Comparison of ENCODE assay signal across 11 cellular contexts in the genomic region with DNA sequence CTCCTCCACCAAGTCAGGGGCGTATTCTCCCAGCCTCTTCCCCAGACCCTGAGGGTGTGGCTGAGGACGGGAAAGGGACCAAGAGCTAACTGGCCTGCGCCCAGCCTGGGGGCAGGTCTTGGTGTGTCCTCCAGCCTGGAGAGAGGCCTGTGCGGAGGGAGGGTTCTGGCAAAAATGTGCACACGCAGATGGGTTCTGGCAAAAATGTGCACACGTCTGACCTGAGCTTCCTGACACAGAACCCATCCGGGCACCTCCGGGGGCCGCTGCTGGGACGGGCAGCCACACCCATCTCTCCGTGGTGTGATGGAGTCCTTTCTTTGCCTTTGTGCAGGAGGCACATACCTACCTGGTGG. TPM values are rescaled to one million over a fixed set of nuclear protein-coding genes. Genes with fewer than 3 reads are reported as not detected.
DNase-seq lines count a peak whose midpoint lies in the region; ATAC-seq and TF ChIP-seq lines count a peak whose summit lies in the region.
"Had no signal": no experiment of that assay in that cellular context is flagged by ENCODE, and none has a peak within 500 bp of the region (broad histone marks: within the 10 kb centered on the region; RNA-seq: fewer than 3 reads in every experiment).

No MANE protein-coding gene starts in this region.

- H3K9me3 ChIP-seq in HUES48 (ENCODE audit: control insufficient read depth, insufficient read depth, low read length) (no peaks in the 10 kb centered on the region), mammary epithelial cell (replicated peaks; ENCODE audit: insufficient read depth, low read length) (peaks cover 4% of the 10 kb centered on the region), iPS DF 6.9 (ENCODE audit: control insufficient read depth, insufficient read depth, low read length) (no peaks in the 10 kb centered on the region), spleen (no peaks in the 10 kb centered on the region)

- DNase-seq in mammary epithelial cell: no peak
- DNase-seq in iPS DF 6.9 (ENCODE audit: low read depth, low spot score): no peak
- DNase-seq in sciatic nerve (ENCODE audit: low spot score): no peak
- DNase-seq in spleen: no peak
- no peak for DNase-seq in NOMO-1 (lab: John Stamatoyannopoulos, UW; ENCODE audit: unreplicated experiment in 2 of 2)
- DNase-seq in substantia nigra (lab: John Stamatoyannopoulos, UW): no peak
- DNase-seq: activated T-cell treated with anti-CD3 and anti-CD28 coated beads, Interleukin-2, amount 50 U/mL, for 72 hours; stimulated activated naive CD4-positive, alpha-beta T cell had no signal

- H3K27me3 ChIP-seq in HUES48 (ENCODE audit: control insufficient read depth, insufficient read depth, low read length) (peaks cover 15% of the 10 kb centered on the region), mammary epithelial cell (ENCODE audit: insufficient read depth, low read length) (no peaks in the 10 kb centered on the region), iPS DF 6.9 (ENCODE audit: control insufficient read depth, insufficient read depth, low read length) (no peaks in the 10 kb centered on the region), spleen (replicated peaks in 1 of 7) (peaks cover 0 to 50% (median 19%) of the 10 kb centered on the region in 7 donors)

- peaks cover 9% of the 10 kb centered on the region; the same call in 1 of the 2 replicates for H3K4me1 ChIP-seq in HUES48 (ENCODE audit: control insufficient read depth, insufficient read depth, low read length)
- peaks cover 32% of the 10 kb centered on the region for H3K4me1 ChIP-seq in mammary epithelial cell (ENCODE audit: insufficient read depth, low read length)
- H3K4me1 ChIP-seq in iPS DF 6.9 (ENCODE audit: control insufficient read depth, insufficient read depth, low read length): peaks cover 1% of the 10 kb centered on the region; the same call in 1 of the 2 replicates
- peaks cover 0 to 13% (median 0%) of the 10 kb centered on the region in 6 donors for H3K4me1 ChIP-seq in spleen

- H3K4me3 ChIP-seq in HUES48 (ENCODE audit: low read depth, low read length): peak overlapping the region; percentile 64
- peak overlapping the region in 2 of 3 experiments; percentile 25 to 42 for H3K4me3 ChIP-seq in mammary epithelial cell (replicated peaks in 1 of 3; ENCODE audit: insufficient read depth in 1 of 3, low read depth in 2 of 3, low read length in 3 of 3)
- H3K4me3 ChIP-seq in iPS DF 6.9 (ENCODE audit: low read length): peak overlapping the region; percentile 43; the same call in 1 of the 2 replicates
- H3K4me3 ChIP-seq in spleen: peak overlapping the region in 1 of 8 donors; percentile 22

- intact Hi-C loops in mammary epithelial cell (cut with micrococcal nuclease) (loop anchor here (1.0 kb wide), 1 partner anchor 48 kb away; no protein-coding TSS in a partner anchor), sciatic nerve (cut with DNase I) (no loop called here), spleen (cut with DNase I; ENCODE audit: low total_unique reads) (no loop called here)

- no TSS peak for BruUV-seq in mammary epithelial cell (replicated peaks; lab: Mats Ljungman, UMichigan)

- peak overlapping the region; percentile 74 for H2AFZ ChIP-seq in mammary epithelial cell (ENCODE audit: low read depth, low read length)

- H3K27ac ChIP-seq in HUES48 (ENCODE audit: low read depth, low read length) (no peak overlapping the region), mammary epithelial cell (ENCODE audit: insufficient read depth, low read depth, low read length) (peak overlapping the region; percentile 84), iPS DF 6.9 (ENCODE audit: low read length) (no peak overlapping the region), spleen (no peak overlapping the region), substantia nigra (ENCODE audit: low read depth, low read length, poor library complexity, severe bottlenecking) (no peak overlapping the region)

- 9% methylated on average over 11 of the region's 11 CpGs for WGBS in mammary epithelial cell (ENCODE audit: low coverage, missing lambda C conversion rate)
- no CpG with 5 or more reads among the region's 11 CpGs for WGBS in iPS DF 6.9 (ENCODE audit: insufficient coverage, insufficient read length)
- 32 to 58% (median 39%) methylated on average over 8 to 11 of the region's 11 CpGs for WGBS in spleen, 5 donors

- no peak for TF ChIP-seq CTCF in mammary epithelial cell (conservative IDR thresholded peaks at IDR 0.05 in 1 of 2, IDR thresholded peaks at IDR 0.05 in 1 of 2; ENCODE audit: extremely low read depth in 1 of 2, insufficient read depth in 1 of 2, low read depth in 1 of 2, low read length in 2 of 2)
- TF ChIP-seq CTCF in spleen (IDR thresholded peaks at IDR 0.05 in 8 of 11, conservative IDR thresholded peaks at IDR 0.05 in 3 of 11): no peak

- CTCF ChIA-PET in mammary epithelial cell (lab: Charles Lee; ENCODE audit: low non-redundant PET): interaction anchor here (0.5 to 0.7 kb wide), 7 partner anchors 12 to 1304 kb away, joined by 3 to 12 read pairs (median 5); no protein-coding TSS in a partner anchor

- H3K4me2 ChIP-seq in mammary epithelial cell (ENCODE audit: insufficient read depth, low read depth, low read length): peak overlapping the region; percentile 93

- in situ Hi-C loops in mammary epithelial cell (cut with MboI; ENCODE audit: low sequenced_read_pairs in 2 of 2): loop anchor here in 1 of 2 donors (10.0 kb wide), 1 partner anchor 105 kb away; no protein-coding TSS in a partner anchor

- H3K9ac ChIP-seq in HUES48 (ENCODE audit: low read depth, low read length): no peak overlapping the region
- H3K9ac ChIP-seq in mammary epithelial cell (ENCODE audit: insufficient read depth, low read length): peak overlapping the region; percentile 75

- no peak for TF ChIP-seq POLR2A in spleen (IDR thresholded peaks at IDR 0.05)

- no peaks in the 10 kb centered on the region for H3K79me2 ChIP-seq in mammary epithelial cell (ENCODE audit: insufficient read depth, low read length)

- no peaks in the 10 kb centered on the region for H3K36me3 ChIP-seq in HUES48 (ENCODE audit: control insufficient read depth, insufficient read depth, low read length)
- no peaks in the 10 kb centered on the region for H3K36me3 ChIP-seq in mammary epithelial cell (ENCODE audit: insufficient read depth, low read length)
- no peaks in the 10 kb centered on the region for H3K36me3 ChIP-seq in iPS DF 6.9 (ENCODE audit: control insufficient read depth, insufficient read depth, low read length)
- no peaks in the 10 kb centered on the region for H3K36me3 ChIP-seq in spleen

- no peaks in the 10 kb centered on the region for H4K20me1 ChIP-seq in mammary epithelial cell (ENCODE audit: insufficient read depth, low read length)

- peak; percentile 24 for ATAC-seq in sciatic nerve
- ATAC-seq in GM18909 (IDR thresholded peaks at IDR 0.05; ENCODE audit: poor library complexity, unreplicated experiment): no peak
- ATAC-seq: activated CD4-positive, CD25-positive, alpha-beta regulatory T cell treated with anti-CD3 and anti-CD28 coated beads, Interleukin-2, amount 50 U/mL, for 24 hours; activated T-cell treated with anti-CD3 and anti-CD28 coated beads, Interleukin-2, amount 50 U/mL, for 72 hours had no signal

- dilution Hi-C loops in mammary epithelial cell (cut with HindIII; ENCODE audit: low sequenced_read_pairs): no loop called here

RNA-seq across cellular contexts. Expression of a gene that starts 23.1 kb away (rescaled TPM):
- total RNA-seq in mammary epithelial cell (100 to 1,000 TPM; 102 to 201 TPM), sciatic nerve (8.2 TPM), spleen (not detected)
- polyA plus RNA-seq in mammary epithelial cell (155 TPM), spleen (under 1 TPM; 0.04 to 0.10 (median 0.06) TPM)
- 253 TPM for polyA minus RNA-seq in mammary epithelial cell
- total RNA-seq: activated T-cell treated with anti-CD3 and anti-CD28 coated beads, Interleukin-2, amount 50 U/mL, for 72 hours had no signal

Comparison
In these comparisons a context has a peak if more than half of its experiments do, and no peak if none do; other contexts are left out.
1. RNA of a gene that starts 23.1 kb away (total RNA-seq): 102 to 201 TPM in mammary epithelial cell; 8.2 TPM in sciatic nerve (single experiment) and not detected in spleen; every median in the first group is over 10 times any median in the second.